Comparison of ENCODE assay signal across 11 cellular contexts in the genomic region with DNA sequence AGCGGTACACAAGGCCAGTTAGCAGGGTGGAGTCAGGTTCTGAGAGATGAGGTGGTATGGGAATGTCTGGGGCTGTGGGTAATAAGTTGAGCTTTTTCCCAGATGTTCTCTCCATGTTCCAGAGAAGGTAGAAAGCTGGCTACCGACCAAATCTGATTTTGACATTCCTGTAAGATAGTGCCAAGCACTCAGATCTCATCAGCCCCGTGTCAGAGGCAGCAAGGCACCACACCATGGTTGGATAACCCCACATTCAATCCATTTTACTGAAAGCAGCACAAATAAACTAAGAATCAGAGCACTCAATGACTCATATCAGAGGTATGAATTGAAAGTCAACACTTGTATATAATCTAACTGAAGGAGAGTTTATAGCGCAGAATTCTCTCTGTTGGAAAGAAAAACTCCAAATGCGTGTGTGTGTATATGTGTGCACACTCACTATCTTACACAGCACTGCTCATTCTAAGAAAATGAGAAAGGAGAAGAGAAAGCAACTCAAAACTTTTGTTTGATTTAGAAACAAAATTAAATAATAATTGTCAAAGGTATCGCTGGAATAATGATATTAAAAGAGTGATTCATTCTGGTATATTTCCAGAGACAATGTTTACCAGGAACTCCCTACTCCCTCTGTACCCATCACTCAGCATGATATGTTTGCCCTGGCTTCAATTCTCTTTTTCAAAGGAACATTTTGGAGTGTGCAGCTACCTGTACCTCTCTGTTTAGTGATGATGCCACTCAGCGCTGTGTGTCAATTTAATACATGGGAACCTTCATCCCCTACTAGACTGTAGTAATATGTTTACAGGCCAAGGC.
DNase-seq lines count a peak whose midpoint lies in the region; ATAC-seq and TF ChIP-seq lines count a peak whose summit lies in the region.
"Had no signal": no experiment of that assay in that cellular context is flagged by ENCODE, and none has a peak within 500 bp of the region (broad histone marks: within the 10 kb centered on the region; RNA-seq: fewer than 3 reads in every experiment).

No MANE protein-coding gene starts in this region.

- intact Hi-C loops in activated CD4-positive, alpha-beta T cell treated with anti-CD3 and anti-CD28 coated beads for 36 hours (cut with DNase I, micrococcal nuclease), result loop anchor here (10.0 kb wide), 2 partner anchors 378 to 872 kb away; a partner anchor contains a TSS
- intact Hi-C loops in Panc1 (cut with micrococcal nuclease; ENCODE audit: unreplicated experiment) (no loop called here), esophagus muscularis mucosa (cut with DNase I) (no loop called here), prostate gland (cut with DNase I) (no loop called here)

- TF ChIP-seq CTCF in Panc1 (IDR thresholded peaks at IDR 0.05), result no peak
- TF ChIP-seq CTCF in esophagus muscularis mucosa (IDR thresholded peaks at IDR 0.05), result no peak
- no peak for TF ChIP-seq CTCF in prostate gland (IDR thresholded peaks at IDR 0.05)

- in situ Hi-C loops in Panc1 (cut with HindIII; ENCODE audit: low pct_unique_long_range_greater_than_20kb, low sequenced_read_pairs), result no loop called here

- H3K27me3 Mint-ChIP-seq in activated CD4-positive, alpha-beta T cell treated with anti-CD3 and anti-CD28 coated beads for 36 hours, result no peaks in the 10 kb centered on the region

- peaks cover 54% of the 10 kb centered on the region for H3K4me1 Mint-ChIP-seq in activated CD4-positive, alpha-beta T cell treated with anti-CD3 and anti-CD28 coated beads for 36 hours
- peaks cover 96% of the 10 kb centered on the region for H3K4me1 Mint-ChIP-seq in stimulated activated effector memory CD8-positive, alpha-beta T cell treated with anti-CD3 and anti-CD28 coated beads, Interleukin-12 subunit alpha, Interleukin-12 subunit beta, amount 100 ng/mL, for 72 hours

- peak; percentile 63 for ATAC-seq in activated CD4-positive, alpha-beta T cell treated with anti-CD3 and anti-CD28 coated beads for 36 hours
- peak; percentile 69 for ATAC-seq in Panc1
- peak; percentile 59 for ATAC-seq in stimulated activated effector memory CD8-positive, alpha-beta T cell treated with anti-CD3 and anti-CD28 coated beads, Interleukin-12 subunit alpha, Interleukin-12 subunit beta, amount 100 ng/mL, for 72 hours
- ATAC-seq: left colon had no signal

- H3K36me3 ChIP-seq in Panc1 (ENCODE audit: control insufficient read depth, insufficient read depth, low read length), result no peaks in the 10 kb centered on the region
- H3K36me3 ChIP-seq in esophagus muscularis mucosa, result no peaks in the 10 kb centered on the region
- H3K36me3 ChIP-seq in prostate gland, result no peaks in the 10 kb centered on the region

- no peak overlapping the region for H3K4me3 ChIP-seq in Panc1 (ENCODE audit: low read depth in 2 of 2, low read length in 2 of 2)
- H3K4me3 ChIP-seq in esophagus muscularis mucosa, result no peak overlapping the region
- no peak overlapping the region for H3K4me3 ChIP-seq in prostate gland

- peak; percentile 37 for DNase-seq in activated CD4-positive, alpha-beta T cell treated with anti-CD3 and anti-CD28 coated beads for 36 hours
- no peak for DNase-seq in activated CD4-positive, alpha-beta T cell treated with anti-CD3 and anti-CD28 coated beads for 4 hours
- DNase-seq in Panc1 (ENCODE audit: low read depth, low spot score) (no peak), esophagus muscularis mucosa (ENCODE audit: extremely low spot score) (no peak), HUDEP-2 (lab: John Stamatoyannopoulos, UW; ENCODE audit: unreplicated experiment in 76 of 76) (no peak), HPDE6-E6E7 (ENCODE audit: extremely low spot score) (no peak), prostate gland (ENCODE audit: low spot score) (no peak)
- DNase-seq in stimulated activated effector memory CD8-positive, alpha-beta T cell treated with anti-CD3 and anti-CD28 coated beads, Interleukin-12 subunit alpha, Interleukin-12 subunit beta, amount 100 ng/mL, for 72 hours (ENCODE audit: low spot score in 2 of 2), result no peak
- DNase-seq: activated CD4-positive, CD25-positive, alpha-beta regulatory T cell; activated naive CD8-positive, alpha-beta T cell treated with anti-CD3 and anti-CD28 coated beads, Interleukin-2, amount 10 ng/mL, durations not matched to agents 7 days and 5 days; left colon had no signal

- H3K27me3 ChIP-seq in Panc1 (ENCODE audit: control insufficient read depth, insufficient read depth, low read length) (no peaks in the 10 kb centered on the region), esophagus muscularis mucosa (no peaks in the 10 kb centered on the region), prostate gland (replicated peaks; ENCODE audit: insufficient read depth) (no peaks in the 10 kb centered on the region)

- no peak for TF ChIP-seq EP300 in esophagus muscularis mucosa (IDR thresholded peaks at IDR 0.05)

- no peaks in the 10 kb centered on the region for H3K36me3 Mint-ChIP-seq in activated CD4-positive, alpha-beta T cell treated with anti-CD3 and anti-CD28 coated beads for 36 hours (ENCODE audit: low read depth)
- H3K36me3 Mint-ChIP-seq in stimulated activated effector memory CD8-positive, alpha-beta T cell treated with anti-CD3 and anti-CD28 coated beads, Interleukin-12 subunit alpha, Interleukin-12 subunit beta, amount 100 ng/mL, for 72 hours, result peaks cover 30% of the 10 kb centered on the region

- CTCF ChIA-PET in activated CD4-positive, alpha-beta T cell treated with anti-CD3 and anti-CD28 coated beads for 36 hours (lab: Charles Lee), result interaction anchor here (0.6 kb wide), 2 partner anchors 11 to 59 kb away, joined by 3 to 4 read pairs; no protein-coding TSS in a partner anchor
- CTCF ChIA-PET in Panc1 (lab: Charles Lee), result no interaction called here

- 57% methylated on average over 7 of the region's 7 CpGs for WGBS in esophagus muscularis mucosa
- WGBS in prostate gland, result 60% methylated on average over 7 of the region's 7 CpGs

- no peak overlapping the region for H3K4me3 Mint-ChIP-seq in activated CD4-positive, alpha-beta T cell treated with anti-CD3 and anti-CD28 coated beads for 36 hours
- H3K4me3 Mint-ChIP-seq in stimulated activated effector memory CD8-positive, alpha-beta T cell treated with anti-CD3 and anti-CD28 coated beads, Interleukin-12 subunit alpha, Interleukin-12 subunit beta, amount 100 ng/mL, for 72 hours, result peak overlapping the region; percentile 8
- H3K4me3 Mint-ChIP-seq: activated naive CD8-positive, alpha-beta T cell treated with anti-CD3 and anti-CD28 coated beads, Interleukin-2, amount 10 ng/mL, durations not matched to agents 7 days and 5 days had no signal

- H3K27ac ChIP-seq in Panc1 (ENCODE audit: low read length) (no peak overlapping the region), esophagus muscularis mucosa (replicated peaks in 1 of 4) (peak overlapping the region; percentile 15 to 63 (median 40)), prostate gland (no peak overlapping the region)

- POLR2A ChIA-PET in activated CD4-positive, alpha-beta T cell treated with anti-CD3 and anti-CD28 coated beads for 36 hours (lab: Charles Lee), result interaction anchor here (1.0 kb wide), 1 partner anchor 181 kb away, joined by 3 read pairs; no protein-coding TSS in a partner anchor
- POLR2A ChIA-PET in Panc1 (lab: Charles Lee), result no interaction called here

- TF ChIP-seq POLR2A in esophagus muscularis mucosa (IDR thresholded peaks at IDR 0.05; ENCODE audit: low read depth) (no peak), prostate gland (IDR thresholded peaks at IDR 0.05) (no peak)

- H3K9me3 ChIP-seq in Panc1 (ENCODE audit: control insufficient read depth, insufficient read depth, low read depth, low read length) (no peaks in the 10 kb centered on the region), esophagus muscularis mucosa (no peaks in the 10 kb centered on the region), prostate gland (no peaks in the 10 kb centered on the region)

- H3K4me1 ChIP-seq in Panc1 (ENCODE audit: control insufficient read depth, insufficient read depth, low read length) (no peaks in the 10 kb centered on the region; the same call in 1 of the 2 replicates), esophagus muscularis mucosa (peaks cover 0 to 45% (median 38%) of the 10 kb centered on the region in 4 donors), prostate gland (replicated peaks) (no peaks in the 10 kb centered on the region)

- no peak overlapping the region for H3K27ac Mint-ChIP-seq in activated CD4-positive, alpha-beta T cell treated with anti-CD3 and anti-CD28 coated beads for 36 hours
- H3K27ac Mint-ChIP-seq in stimulated activated effector memory CD8-positive, alpha-beta T cell treated with anti-CD3 and anti-CD28 coated beads, Interleukin-12 subunit alpha, Interleukin-12 subunit beta, amount 100 ng/mL, for 72 hours, result peak overlapping the region; percentile 2
- H3K27ac Mint-ChIP-seq: activated naive CD8-positive, alpha-beta T cell treated with anti-CD3 and anti-CD28 coated beads, Interleukin-2, amount 10 ng/mL, durations not matched to agents 7 days and 5 days had no signal

- no TSS peak for BruUV-seq in Panc1 (replicated peaks; lab: Mats Ljungman, UMichigan)

- H3K9me3 Mint-ChIP-seq in activated CD4-positive, alpha-beta T cell treated with anti-CD3 and anti-CD28 coated beads for 36 hours (ENCODE audit: low read depth), result peaks cover 2% of the 10 kb centered on the region
- H3K9me3 Mint-ChIP-seq in stimulated activated effector memory CD8-positive, alpha-beta T cell treated with anti-CD3 and anti-CD28 coated beads, Interleukin-12 subunit alpha, Interleukin-12 subunit beta, amount 100 ng/mL, for 72 hours, result no peaks in the 10 kb centered on the region

Comparison
In these comparisons a context has a peak if more than half of its experiments do, and no peak if none do; other contexts are left out.
1. H3K27ac ChIP-seq: peak in esophagus muscularis mucosa (4 of 4); none in Panc1 (single experiment) and prostate gland (0 of 2).
2. intact Hi-C loops: an anchor here in activated CD4-positive, alpha-beta T cell treated with anti-CD3 and anti-CD28 coated beads for 36 hours (10.0 kb wide); none called in Panc1, esophagus muscularis mucosa and prostate gland.
3. Peak in every context shown above with its lines, with median percentiles within 50 percentile points of each other: ATAC-seq.